ENCODE assay signal across 24 cellular contexts in the genomic region with DNA sequence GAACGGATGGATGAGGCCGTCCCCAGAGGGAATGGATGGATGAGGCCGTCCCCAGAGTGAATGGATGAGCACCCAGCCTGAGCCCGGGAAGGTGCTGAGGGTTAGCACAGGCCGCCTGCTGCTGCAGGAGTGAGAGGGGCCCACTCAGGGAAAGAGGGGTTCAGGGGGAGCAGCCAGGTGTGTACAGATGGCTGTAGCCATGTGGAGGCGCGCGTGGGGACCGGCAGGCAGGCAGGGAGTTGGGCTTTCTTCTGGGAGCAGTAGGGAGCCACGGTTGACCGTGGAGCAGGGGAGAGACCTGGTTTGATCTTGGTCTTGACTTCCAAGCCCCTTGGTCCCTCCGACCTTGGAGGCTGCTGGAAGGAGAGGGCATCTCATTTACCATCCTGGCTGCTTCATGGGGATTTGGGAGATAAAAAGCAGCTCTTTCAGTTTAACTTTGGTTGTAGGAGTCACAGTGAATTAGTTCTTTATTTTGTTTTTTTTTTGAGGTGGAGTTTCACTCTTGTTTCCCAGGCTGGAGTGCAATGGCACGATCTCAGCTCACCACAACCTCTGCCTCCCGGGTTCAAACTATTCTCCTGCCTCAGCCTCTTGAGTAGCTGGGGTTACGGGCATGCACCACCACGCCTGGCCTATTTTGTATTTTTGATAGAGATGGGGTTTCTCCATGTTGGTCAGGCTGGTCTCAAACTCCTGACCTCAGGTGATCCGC. TPM values are rescaled to one million over a fixed set of nuclear protein-coding genes. Genes with fewer than 3 reads are reported as not detected.
DNase-seq lines count a peak whose midpoint lies in the region; ATAC-seq and TF ChIP-seq lines count a peak whose summit lies in the region.
"Had no signal": no experiment of that assay in that cellular context is flagged by ENCODE, and none has a peak within 500 bp of the region (broad histone marks: within the 10 kb centered on the region; RNA-seq: fewer than 3 reads in every experiment).

No MANE protein-coding gene starts in this region.

- peaks cover 87 to 98% (median 93%) of the 10 kb centered on the region in 10 experiments for H3K4me1 ChIP-seq in BLaER1 treated with 17β-estradiol and CSF1 and Interleukin-3, amounts not matched to agents 10 nM and 100 nM
- H3K4me1 ChIP-seq in esophagus muscularis mucosa: peaks cover 6 to 21% (median 16%) of the 10 kb centered on the region in 4 donors
- H3K4me1 ChIP-seq: psoas muscle, uterus had no signal

- peak overlapping the region in 10 of 11 experiments; percentile 10 to 100 (median 72); a peak in 16 of 22 replicates for H3K4me2 ChIP-seq in BLaER1 treated with 17β-estradiol and CSF1 and Interleukin-3, amounts not matched to agents 10 nM and 100 nM

- no peak for DNase-seq in activated T-helper 2 cell treated with anti-CD3 and anti-CD28 coated beads, Interferon-gamma antibody, Interleukin-2, Interleukin-4, amounts not matched to agents 10 μg/mL and 5 μg/mL and 100 μg/mL, durations not matched to agents 14 hours and 24 hours and 36 hours (ENCODE audit: low spot score)
- DNase-seq in nephron progenitor cell: no peak
- DNase-seq in NCI-H526 treated with DMSO at 0.1 percent for 48 hours (lab: John Stamatoyannopoulos, UW): no peak
- no peak for DNase-seq in esophagus muscularis mucosa (ENCODE audit: extremely low spot score)
- DNase-seq: activated CD4-positive, alpha-beta T cell treated with anti-CD3 and anti-CD28 coated beads, Interleukin-2, amount 50 U/mL, for 1 hour; anterior cingulate cortex; cerebellar nuclear complex; GM23248; lower lobe of right lung; NCI-H1092; NCI-H1930; NCI-H2227 treated with DMSO at 0.1 percent for 48 hours; NCI-H82; psoas muscle; uterus had no signal

- peak; percentile 20 for TF ChIP-seq POLR2A in GM18505 (IDR thresholded peaks at IDR 0.05; ENCODE audit: borderline replicate concordance, extremely low read depth, insufficient read depth, insufficient read length)
- no peak for TF ChIP-seq POLR2A in esophagus muscularis mucosa (IDR thresholded peaks at IDR 0.05; ENCODE audit: low read depth)

- ATAC-seq in GM18505 (IDR thresholded peaks at IDR 0.05; ENCODE audit: unreplicated experiment) (no peak), GM21381 (IDR thresholded peaks at IDR 0.05; ENCODE audit: unreplicated experiment) (no peak), HG02938 (IDR thresholded peaks at IDR 0.05; ENCODE audit: unreplicated experiment) (no peak)
- ATAC-seq: lower lobe of right lung, psoas muscle, SK-N-SH treated with all-trans-retinoic acid at 6 μM for 48 hours had no signal

- H4K20me1 ChIP-seq in BLaER1 treated with 17β-estradiol and CSF1 and Interleukin-3, amounts not matched to agents 10 nM and 100 nM: peaks cover 4 to 79% (median 18%) of the 10 kb centered on the region in 11 experiments; a peak in 20 of 22 replicates

- H3K4me1 Mint-ChIP-seq in activated T-helper 2 cell treated with anti-CD3 and anti-CD28 coated beads, Interferon-gamma antibody, Interleukin-2, Interleukin-4, amounts not matched to agents 10 μg/mL and 5 μg/mL and 100 μg/mL, durations not matched to agents 14 hours and 24 hours and 36 hours (ENCODE audit: low read depth): peaks cover 1% of the 10 kb centered on the region
- H3K4me1 Mint-ChIP-seq in nephron progenitor cell: peaks cover 32% of the 10 kb centered on the region

- no peak for TF ChIP-seq CTCF in nephron progenitor cell (IDR thresholded peaks at IDR 0.05)
- no peak for TF ChIP-seq CTCF in esophagus muscularis mucosa (IDR thresholded peaks at IDR 0.05)

- no peaks in the 10 kb centered on the region for H3K9me3 Mint-ChIP-seq in activated T-helper 2 cell treated with anti-CD3 and anti-CD28 coated beads, Interferon-gamma antibody, Interleukin-2, Interleukin-4, amounts not matched to agents 10 μg/mL and 5 μg/mL and 100 μg/mL, durations not matched to agents 14 hours and 24 hours and 36 hours
- H3K9me3 Mint-ChIP-seq in nephron progenitor cell: no peaks in the 10 kb centered on the region
- H3K9me3 Mint-ChIP-seq: activated naive CD4-positive, alpha-beta T cell treated with anti-CD3 and anti-CD28 coated beads, Interleukin-2, amount 50 U/mL, for 24 hours; activated T-helper 1 cell treated with anti-CD3 and anti-CD28 coated beads, Interleukin-12 subunit alpha, Interleukin-12 subunit beta, Interleukin-2, Interleukin-4 antibody, amounts not matched to agents 30 ng/mL and 10 ng/mL and 1 ng/mL, durations not matched to agents 14 hours and 24 hours and 36 hours; T-helper 2 cell treated with Interferon-gamma antibody and Interleukin-4, amounts not matched to agents 5 μg/mL and 100 μg/mL, for 36 hours had no signal

- H3K9ac ChIP-seq in BLaER1 treated with 17β-estradiol and CSF1 and Interleukin-3, amounts not matched to agents 10 nM and 100 nM: peak overlapping the region in 7 of 11 experiments; percentile 16 to 94 (median 86); a peak in 8 of 22 replicates

- intact Hi-C loops in activated T-helper 2 cell treated with anti-CD3 and anti-CD28 coated beads, Interferon-gamma antibody, Interleukin-2, Interleukin-4, amounts not matched to agents 10 μg/mL and 5 μg/mL and 100 μg/mL, durations not matched to agents 14 hours and 24 hours and 36 hours (cut with micrococcal nuclease): no loop called here
- intact Hi-C loops in esophagus muscularis mucosa (cut with DNase I): no loop called here

- H3K36me3 ChIP-seq in BLaER1 treated with 17β-estradiol and CSF1 and Interleukin-3, amounts not matched to agents 10 nM and 100 nM: peaks cover 0 to 19% (median 0%) of the 10 kb centered on the region in 11 experiments; a peak in 7 of 22 replicates
- peaks cover 0 to 8% (median 7%) of the 10 kb centered on the region in 4 donors for H3K36me3 ChIP-seq in esophagus muscularis mucosa
- H3K36me3 ChIP-seq: lower lobe of right lung, uterus had no signal

- H3K27me3 Mint-ChIP-seq in activated T-helper 2 cell treated with anti-CD3 and anti-CD28 coated beads, Interferon-gamma antibody, Interleukin-2, Interleukin-4, amounts not matched to agents 10 μg/mL and 5 μg/mL and 100 μg/mL, durations not matched to agents 14 hours and 24 hours and 36 hours (ENCODE audit: low read depth): no peaks in the 10 kb centered on the region
- H3K27me3 Mint-ChIP-seq in nephron progenitor cell (ENCODE audit: low read depth, poor library complexity): peaks cover 2% of the 10 kb centered on the region
- H3K27me3 Mint-ChIP-seq: activated naive CD4-positive, alpha-beta T cell treated with anti-CD3 and anti-CD28 coated beads, Interleukin-2, amount 50 U/mL, for 24 hours had no signal

- H3K36me3 Mint-ChIP-seq in activated T-helper 2 cell treated with anti-CD3 and anti-CD28 coated beads, Interferon-gamma antibody, Interleukin-2, Interleukin-4, amounts not matched to agents 10 μg/mL and 5 μg/mL and 100 μg/mL, durations not matched to agents 14 hours and 24 hours and 36 hours (ENCODE audit: low read depth): no peaks in the 10 kb centered on the region
- H3K36me3 Mint-ChIP-seq in nephron progenitor cell (ENCODE audit: low read depth): peaks cover 7% of the 10 kb centered on the region
- H3K36me3 Mint-ChIP-seq: activated naive CD4-positive, alpha-beta T cell treated with anti-CD3 and anti-CD28 coated beads, Interleukin-2, amount 50 U/mL, for 24 hours had no signal

- 90% methylated on average over 17 of the region's 17 CpGs for WGBS in esophagus muscularis mucosa

- no peak overlapping the region for H3K4me3 ChIP-seq in BLaER1 treated with 17β-estradiol and CSF1 and Interleukin-3, amounts not matched to agents 10 nM and 100 nM
- no peak overlapping the region for H3K4me3 ChIP-seq in esophagus muscularis mucosa
- H3K4me3 ChIP-seq: GM23248, lower lobe of right lung, psoas muscle, uterus had no signal

- H3K27ac ChIP-seq in BLaER1 treated with 17β-estradiol and CSF1 and Interleukin-3, amounts not matched to agents 10 nM and 100 nM: peak overlapping the region in 8 of 11 experiments; percentile 8 to 95 (median 74); a peak in 9 of 22 replicates
- no peak overlapping the region for H3K27ac ChIP-seq in esophagus muscularis mucosa (replicated peaks in 1 of 4)
- H3K27ac ChIP-seq: lower lobe of right lung, psoas muscle, uterus had no signal

- no peaks in the 10 kb centered on the region for H3K9me3 ChIP-seq in BLaER1 treated with 17β-estradiol and CSF1 and Interleukin-3, amounts not matched to agents 10 nM and 100 nM (replicated peaks in 1 of 11)
- no peaks in the 10 kb centered on the region for H3K9me3 ChIP-seq in esophagus muscularis mucosa
- H3K9me3 ChIP-seq: lower lobe of right lung, psoas muscle, uterus had no signal

- no peak for TF ChIP-seq EP300 in esophagus muscularis mucosa (IDR thresholded peaks at IDR 0.05)

- H3K27me3 ChIP-seq in BLaER1 treated with 17β-estradiol and CSF1 and Interleukin-3, amounts not matched to agents 10 nM and 100 nM: no peaks in the 10 kb centered on the region
- H3K27me3 ChIP-seq in esophagus muscularis mucosa: no peaks in the 10 kb centered on the region
- H3K27me3 ChIP-seq: uterus had no signal

- H3K4me3 Mint-ChIP-seq in activated T-helper 2 cell treated with anti-CD3 and anti-CD28 coated beads, Interferon-gamma antibody, Interleukin-2, Interleukin-4, amounts not matched to agents 10 μg/mL and 5 μg/mL and 100 μg/mL, durations not matched to agents 14 hours and 24 hours and 36 hours (ENCODE audit: low read depth): no peak overlapping the region
- no peak overlapping the region for H3K4me3 Mint-ChIP-seq in nephron progenitor cell
- H3K4me3 Mint-ChIP-seq: activated naive CD4-positive, alpha-beta T cell treated with anti-CD3 and anti-CD28 coated beads, Interleukin-2, amount 50 U/mL, for 24 hours; activated T-helper 1 cell treated with anti-CD3 and anti-CD28 coated beads, Interleukin-12 subunit alpha, Interleukin-12 subunit beta, Interleukin-2, Interleukin-4 antibody, amounts not matched to agents 30 ng/mL and 10 ng/mL and 1 ng/mL, durations not matched to agents 14 hours and 24 hours and 36 hours; T-helper 2 cell treated with Interferon-gamma antibody and Interleukin-4, amounts not matched to agents 5 μg/mL and 100 μg/mL, for 36 hours had no signal

- H3K27ac Mint-ChIP-seq in activated T-helper 2 cell treated with anti-CD3 and anti-CD28 coated beads, Interferon-gamma antibody, Interleukin-2, Interleukin-4, amounts not matched to agents 10 μg/mL and 5 μg/mL and 100 μg/mL, durations not matched to agents 14 hours and 24 hours and 36 hours: peak overlapping the region; percentile 28
- H3K27ac Mint-ChIP-seq in nephron progenitor cell: peak overlapping the region; percentile 96
- H3K27ac Mint-ChIP-seq: activated naive CD4-positive, alpha-beta T cell treated with anti-CD3 and anti-CD28 coated beads, Interleukin-2, amount 50 U/mL, for 24 hours; activated T-helper 1 cell treated with anti-CD3 and anti-CD28 coated beads, Interleukin-12 subunit alpha, Interleukin-12 subunit beta, Interleukin-2, Interleukin-4 antibody, amounts not matched to agents 30 ng/mL and 10 ng/mL and 1 ng/mL, durations not matched to agents 14 hours and 24 hours and 36 hours; T-helper 2 cell treated with Interferon-gamma antibody and Interleukin-4, amounts not matched to agents 5 μg/mL and 100 μg/mL, for 36 hours had no signal

RNA-seq across cellular contexts. Expression of a gene that starts 24.7 kb away (rescaled TPM):
- total RNA-seq in activated T-helper 2 cell treated with anti-CD3 and anti-CD28 coated beads, Interferon-gamma antibody, Interleukin-2, Interleukin-4, amounts not matched to agents 10 μg/mL and 5 μg/mL and 100 μg/mL, durations not matched to agents 14 hours and 24 hours and 36 hours: 42.0 and 42.6 TPM in 2 replicates
- 1 to 10 TPM; 2.9 to 8.4 (median 5.0) TPM for total RNA-seq in esophagus muscularis mucosa

RNA-seq across cellular contexts. Expression of a gene that starts 33.4 kb away (rescaled TPM):
- 7.1 and 8.0 TPM in 2 replicates for total RNA-seq in activated T-helper 2 cell treated with anti-CD3 and anti-CD28 coated beads, Interferon-gamma antibody, Interleukin-2, Interleukin-4, amounts not matched to agents 10 μg/mL and 5 μg/mL and 100 μg/mL, durations not matched to agents 14 hours and 24 hours and 36 hours
- not detected for total RNA-seq in esophagus muscularis mucosa
- total RNA-seq: GM23248, lower lobe of right lung, OCI-LY7, psoas muscle had no signal

RNA-seq across cellular contexts. Expression of a gene that starts 33.6 kb away (rescaled TPM):
- total RNA-seq in activated T-helper 2 cell treated with anti-CD3 and anti-CD28 coated beads, Interferon-gamma antibody, Interleukin-2, Interleukin-4, amounts not matched to agents 10 μg/mL and 5 μg/mL and 100 μg/mL, durations not matched to agents 14 hours and 24 hours and 36 hours: 88.6 and 94.9 TPM in 2 replicates
- total RNA-seq in esophagus muscularis mucosa: 10 to 100 TPM in 3 of 4 donors, 1 to 10 TPM in 1; 9.9 to 30.3 (median 28.4) TPM

RNA-seq across cellular contexts. Expression of a gene that starts 37.5 kb away (rescaled TPM):
- 77.1 and 83.3 TPM in 2 replicates for total RNA-seq in activated T-helper 2 cell treated with anti-CD3 and anti-CD28 coated beads, Interferon-gamma antibody, Interleukin-2, Interleukin-4, amounts not matched to agents 10 μg/mL and 5 μg/mL and 100 μg/mL, durations not matched to agents 14 hours and 24 hours and 36 hours
- 10 to 100 TPM; 32.0 to 52.5 (median 40.0) TPM for total RNA-seq in esophagus muscularis mucosa

RNA-seq across cellular contexts. Expression of a gene that starts 49.7 kb away (rescaled TPM):
- total RNA-seq in activated T-helper 2 cell treated with anti-CD3 and anti-CD28 coated beads, Interferon-gamma antibody, Interleukin-2, Interleukin-4, amounts not matched to agents 10 μg/mL and 5 μg/mL and 100 μg/mL, durations not matched to agents 14 hours and 24 hours and 36 hours: 0.11 TPM in 1 of 2 replicates, not detected in the other
- total RNA-seq in esophagus muscularis mucosa: under 1 TPM in 2 of 4 donors, not detected in 2; 0.13 to 0.17 TPM
- total RNA-seq: activated T-helper 1 cell treated with anti-CD3 and anti-CD28 coated beads, Interleukin-12 subunit alpha, Interleukin-12 subunit beta, Interleukin-2, Interleukin-4 antibody, amounts not matched to agents 30 ng/mL and 10 ng/mL and 1 ng/mL, durations not matched to agents 14 hours and 24 hours and 36 hours; OCI-LY7 had no signal

Comparison
In these comparisons a context has a peak if more than half of its experiments do, and no peak if none do; other contexts are left out.
1. H3K27ac ChIP-seq: peak in BLaER1 treated with 17β-estradiol and CSF1 and Interleukin-3, amounts not matched to agents 10 nM and 100 nM (8 of 11); none in esophagus muscularis mucosa (0 of 4).